In the genomic region with DNA sequence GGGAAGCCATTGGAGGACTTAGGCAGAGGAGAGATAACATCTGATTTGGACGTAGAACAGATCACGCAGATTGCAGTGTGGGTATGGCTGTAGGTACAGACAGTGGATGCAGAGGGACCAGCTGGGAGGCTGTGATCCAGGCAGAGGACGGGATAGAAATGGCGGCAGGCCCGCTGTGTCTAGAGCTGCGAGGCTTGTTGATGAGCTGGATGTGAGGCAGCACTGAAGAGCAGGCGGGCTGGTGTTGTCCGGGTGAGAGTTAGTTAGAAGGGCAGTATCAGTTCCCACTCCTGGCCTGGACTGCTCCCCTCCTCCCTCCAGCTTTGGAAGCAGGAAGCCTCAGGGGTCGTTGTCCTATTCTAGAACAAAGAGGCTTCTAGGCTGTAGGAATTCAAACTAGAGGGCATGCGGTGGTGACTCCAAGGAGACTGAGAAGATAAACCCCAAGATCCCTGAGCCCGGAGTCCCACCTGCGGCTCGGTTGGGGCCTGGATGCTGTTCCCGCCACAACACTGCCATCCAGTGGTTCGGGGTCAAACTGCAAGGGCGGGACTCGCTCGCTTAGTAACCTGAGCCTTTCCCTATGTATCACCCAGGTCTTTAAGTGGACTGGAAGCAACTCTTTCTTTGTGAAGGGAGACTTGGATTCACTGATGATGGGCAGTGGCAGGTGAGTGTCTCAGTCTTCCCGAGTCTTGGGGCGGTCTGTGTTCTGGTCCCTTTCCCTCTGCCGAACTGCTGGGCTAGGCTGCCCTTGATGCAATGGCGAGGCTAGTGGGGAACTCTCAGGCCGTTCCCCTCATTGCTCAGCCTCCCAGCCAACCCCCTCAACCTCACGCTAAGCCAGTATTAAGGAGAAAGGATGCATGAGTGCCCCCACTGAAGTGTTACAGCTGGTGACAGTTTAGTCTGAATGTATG, we compare ENCODE assay signal across 8 cellular contexts. TPM values are rescaled to one million over a fixed set of nuclear protein-coding genes. Genes with fewer than 3 reads are reported as not detected.
A peak's percentile ranks its signal among the peaks of the same experiment; 100 is the strongest.
DNase-seq lines count a peak whose midpoint lies in the region; ATAC-seq and TF ChIP-seq lines count a peak whose summit lies in the region.

No MANE protein-coding gene starts in this region.

- H3K36me3 ChIP-seq in vagina, result peaks cover 0 to 13% of the 10 kb centered on the region in 2 donors

- intact Hi-C loops in left ventricle myocardium superior (cut with micrococcal nuclease), result no loop called here
- intact Hi-C loops in vagina (cut with DNase I), result no loop called here

- ATAC-seq in GM19468 (IDR thresholded peaks at IDR 0.05; ENCODE audit: extremely low read depth, unreplicated experiment) (peak; percentile 37), left ventricle myocardium superior (peak; percentile 88)

- TF ChIP-seq CTCF in vagina (IDR thresholded peaks at IDR 0.05), result peak; percentile 72 to 91 (median 90)

- no peaks in the 10 kb centered on the region for H3K9me3 ChIP-seq in vagina

- H3K27me3 ChIP-seq in vagina, result no peaks in the 10 kb centered on the region

- no peak overlapping the region for H3K4me3 ChIP-seq in vagina

- TF ChIP-seq POLR2A in vagina (IDR thresholded peaks at IDR 0.05), result no peak

- H3K27ac ChIP-seq in vagina, result no peak overlapping the region

- peak; percentile 86 for DNase-seq in Ammon's horn (ENCODE audit: low spot score)
- DNase-seq in NCI-H146 (lab: John Stamatoyannopoulos, UW), result peak; percentile 85
- DNase-seq in T-helper 1 cell, result peak; percentile 43 to 73 (median 61)
- peak; percentile 25 for DNase-seq in amniotic stem cell (lab: John Stamatoyannopoulos, UW)
- DNase-seq in left ventricle myocardium superior, result peak; percentile 85
- DNase-seq in pulmonary artery endothelial cell (ENCODE audit: low read depth, low spot score), result peak; percentile 19
- DNase-seq in vagina (ENCODE audit: extremely low spot score in 2 of 2), result no peak

- peaks cover 11% of the 10 kb centered on the region for H3K4me1 ChIP-seq in vagina

RNA-seq across cellular contexts. Expression of a gene that starts 11.2 kb away (rescaled TPM):
- not detected for total RNA-seq in left ventricle myocardium superior
- not detected in 2 replicates for total RNA-seq in pulmonary artery endothelial cell
- total RNA-seq in vagina, result 3.9 TPM

Comparison
In these comparisons a context has a peak if more than half of its experiments do, and no peak if none do; other contexts are left out.
1. DNase-seq: peak in Ammon's horn (single experiment), NCI-H146 (single experiment), T-helper 1 cell (5 of 5), amniotic stem cell (single experiment), left ventricle myocardium superior (single experiment) and pulmonary artery endothelial cell (single experiment); none in vagina (0 of 2).